ENCODE assay signal across 20 cellular contexts in genomic region chr11:130391692-130392091, GRCh38. TPM values are rescaled to one million over a fixed set of nuclear protein-coding genes. Genes with fewer than 3 reads are reported as not detected.
DNase-seq lines count a peak whose midpoint lies in the region; ATAC-seq and TF ChIP-seq lines count a peak whose summit lies in the region.
"Had no signal": no experiment of that assay in that cellular context is flagged by ENCODE, and none has a peak within 500 bp of the region (broad histone marks: within the 10 kb centered on the region; RNA-seq: fewer than 3 reads in every experiment).

No MANE protein-coding gene starts in this region.

- H3K79me1 ChIP-seq in IMR-90 (ENCODE audit: low read depth in 1 of 2, low read length in 2 of 2), result no peaks in the 10 kb centered on the region

- no peak for DNase-seq in IMR-90
- no peak for DNase-seq in esophagus squamous epithelium (lab: John Stamatoyannopoulos, UW)
- peak; percentile 65 for DNase-seq in mucosa of gallbladder (ENCODE audit: low spot score)
- DNase-seq in stomach, result no peak
- no peak for DNase-seq in COR-L47 (lab: John Stamatoyannopoulos, UW)
- no peak for DNase-seq in brain microvascular endothelial cell
- DNase-seq: CD4-positive, alpha-beta T cell; DMS153; GDM1; H7; KBM-7; NCI-H1092 treated with DMSO at 0.1 percent for 48 hours; NCI-H1436 treated with DMSO at 0.1 percent for 48 hours; NCI-H1930; NCI-H226; NCI-H510A treated with DMSO at 0.1 percent for 48 hours; NCI-H82 had no signal

- H3K4me3 ChIP-seq in IMR-90 (ENCODE audit: insufficient read depth, low read depth, low read length) (no peak overlapping the region), esophagus squamous epithelium (no peak overlapping the region), stomach (no peak overlapping the region), brain microvascular endothelial cell (ENCODE audit: low read depth, low read length) (no peak overlapping the region)
- H3K4me3 ChIP-seq: BLaER1 had no signal

- H2AFZ ChIP-seq in IMR-90 (replicated peaks; ENCODE audit: low read length, poor library complexity), result no peak overlapping the region

- no peak overlapping the region for H3K14ac ChIP-seq in IMR-90 (replicated peaks; ENCODE audit: low read depth, low read length)

- peaks cover 4% of the 10 kb centered on the region; the same call in 1 of the 2 replicates for H3K9me1 ChIP-seq in IMR-90 (ENCODE audit: insufficient read depth, low read length)

- WGBS in IMR-90 (ENCODE audit: extremely low coverage in 2 of 2, insufficient read length in 1 of 2), 2 experiments, result 60% methylated on average over 4 of the region's 8 CpGs; no CpG with 5 or more reads in 1 of the 2 experiments
- 56 to 67% methylated on average over 7 of the region's 8 CpGs for WGBS in esophagus squamous epithelium, 2 donors
- WGBS in stomach, 5 donors, result 64 to 85% (median 79%) methylated on average over 8 of the region's 8 CpGs

- no peaks in the 10 kb centered on the region for H3K36me3 ChIP-seq in IMR-90 (ENCODE audit: control insufficient read depth, insufficient read depth, low read length)
- no peaks in the 10 kb centered on the region for H3K36me3 ChIP-seq in esophagus squamous epithelium
- no peaks in the 10 kb centered on the region for H3K36me3 ChIP-seq in stomach
- no peaks in the 10 kb centered on the region for H3K36me3 ChIP-seq in brain microvascular endothelial cell (replicated peaks)
- H3K36me3 ChIP-seq: BLaER1 had no signal

- in situ Hi-C loops in IMR-90 (cut with MboI; ENCODE audit: low sequenced_read_pairs) (loop anchor here (25.0 kb wide), 1 partner anchor 179 kb away; no protein-coding TSS in a partner anchor), brain microvascular endothelial cell (cut with HindIII; ENCODE audit: low pct_ligation_motif_present, low sequenced_read_pairs) (loop anchor here (25.0 kb wide), 1 partner anchor 179 kb away; no protein-coding TSS in a partner anchor)

- H4K20me1 ChIP-seq in IMR-90 (ENCODE audit: insufficient read depth, low read length), result peaks cover 4% of the 10 kb centered on the region; the same call in 1 of the 2 replicates

- H3K9me3 ChIP-seq in IMR-90 (ENCODE audit: control insufficient read depth, insufficient read depth, low read length) (no peaks in the 10 kb centered on the region), esophagus squamous epithelium (no peaks in the 10 kb centered on the region), stomach (no peaks in the 10 kb centered on the region)
- H3K9me3 ChIP-seq: BLaER1 had no signal

- H4K5ac ChIP-seq in IMR-90 (ENCODE audit: low read depth, low read length), result peak overlapping the region; percentile 8; the same call in 1 of the 2 replicates

- CTCF ChIA-PET in IMR-90 (lab: Yijun Ruan, JAX), result no interaction called here

- H3K27ac ChIP-seq in IMR-90 (ENCODE audit: insufficient read depth, low read length), result no peak overlapping the region
- peak overlapping the region in 3 of 4 donors; percentile 34 to 66 (median 56) for H3K27ac ChIP-seq in esophagus squamous epithelium
- H3K27ac ChIP-seq in stomach, result peak overlapping the region in 2 of 5 donors; percentile 33 to 81
- no peak overlapping the region for H3K27ac ChIP-seq in brain microvascular endothelial cell
- H3K27ac ChIP-seq: BLaER1 had no signal

- H3K9ac ChIP-seq in IMR-90 (ENCODE audit: low read depth, low read length), result no peak overlapping the region
- H3K9ac ChIP-seq: BLaER1 had no signal

- no peak overlapping the region for H2BK5ac ChIP-seq in IMR-90 (ENCODE audit: low read depth, low read length, poor library complexity, severe bottlenecking)

- peak overlapping the region; percentile 26 for H2BK120ac ChIP-seq in IMR-90 (ENCODE audit: low read depth, low read length)

- ATAC-seq in IMR-90 (ENCODE audit: low read depth), result no peak
- no peak for ATAC-seq in HG03045 (IDR thresholded peaks at IDR 0.05; ENCODE audit: unreplicated experiment)
- ATAC-seq: Panc1 had no signal

- no peak overlapping the region for H3K56ac ChIP-seq in IMR-90 (ENCODE audit: extremely low read depth, insufficient read depth, low read length)

- TF ChIP-seq CTCF in IMR-90 (conservative IDR thresholded peaks at IDR 0.05; ENCODE audit: low read depth, low read length) (no peak), esophagus squamous epithelium (IDR thresholded peaks at IDR 0.05) (no peak), stomach (IDR thresholded peaks at IDR 0.05) (no peak), brain microvascular endothelial cell (IDR thresholded peaks at IDR 0.05; ENCODE audit: low read depth, low read length, missing control alignments) (no peak)

- peak overlapping the region; percentile 21; the same call in 1 of the 2 replicates for H4K91ac ChIP-seq in IMR-90 (ENCODE audit: insufficient read depth, low read depth, low read length)

- peaks cover 12% of the 10 kb centered on the region for H3K4me1 ChIP-seq in IMR-90 (ENCODE audit: control insufficient read depth, insufficient read depth, low read length)
- peaks cover 0 to 24% (median 6%) of the 10 kb centered on the region in 3 donors for H3K4me1 ChIP-seq in esophagus squamous epithelium
- peaks cover 0 to 37% (median 28%) of the 10 kb centered on the region in 4 donors for H3K4me1 ChIP-seq in stomach

- H3K27me3 ChIP-seq in IMR-90 (ENCODE audit: control insufficient read depth, insufficient read depth, low read length) (peaks cover 39% of the 10 kb centered on the region), esophagus squamous epithelium (no peaks in the 10 kb centered on the region), stomach (no peaks in the 10 kb centered on the region), brain microvascular endothelial cell (replicated peaks) (peaks cover 42% of the 10 kb centered on the region)

- no peak overlapping the region for H2AK9ac ChIP-seq in IMR-90 (replicated peaks; ENCODE audit: low read depth, low read length, poor library complexity)

- no peak for TF ChIP-seq RAD21 in IMR-90 (IDR thresholded peaks at IDR 0.05; ENCODE audit: low read length)

- TF ChIP-seq EP300 in stomach (IDR thresholded peaks at IDR 0.05), result peak; percentile 53

- H4K8ac ChIP-seq in IMR-90 (ENCODE audit: low read depth in 2 of 2, low read length in 2 of 2), result no peak overlapping the region

- H3K4ac ChIP-seq in IMR-90 (ENCODE audit: low read depth, low read length), result peak overlapping the region; percentile 36; the same call in 1 of the 2 replicates

- H3K4me2 ChIP-seq in IMR-90 (ENCODE audit: low read depth, low read length), result no peak overlapping the region
- H3K4me2 ChIP-seq: BLaER1 had no signal

- H3K23ac ChIP-seq in IMR-90 (ENCODE audit: low read depth, low read length), result no peak overlapping the region

- H2BK20ac ChIP-seq in IMR-90 (ENCODE audit: low read depth, low read length), result peak overlapping the region; percentile 45; the same call in 1 of the 2 replicates

- intact Hi-C loops in IMR-90 (cut with micrococcal nuclease) (no loop called here), esophagus squamous epithelium (cut with DNase I) (no loop called here), stomach (cut with DNase I; ENCODE audit: low total_unique reads) (no loop called here)

- no peak for TF ChIP-seq POLR2A in IMR-90 (IDR thresholded peaks at IDR 0.05; ENCODE audit: low read depth, low read length)
- no peak for TF ChIP-seq POLR2A in esophagus squamous epithelium (IDR thresholded peaks at IDR 0.05)
- no peak for TF ChIP-seq POLR2A in stomach (IDR thresholded peaks at IDR 0.05)

- dilution Hi-C loops in IMR-90 (cut with HindIII; ENCODE audit: low sequenced_read_pairs, unreplicated experiment), result no loop called here

- peak overlapping the region; percentile 74; the same call in 1 of the 2 replicates for H3K18ac ChIP-seq in IMR-90 (ENCODE audit: low read depth, low read length)

- POLR2A ChIA-PET in IMR-90 (lab: Charles Lee; ENCODE audit: unreplicated experiment), result interaction anchor here (0.6 kb wide), 1 partner anchor 381 kb away, joined by 3 read pairs; no protein-coding TSS in a partner anchor

- BruUV-seq in IMR-90 (replicated peaks; lab: Mats Ljungman, UMichigan), result no TSS peak

- H2AK5ac ChIP-seq in IMR-90 (ENCODE audit: low read depth, low read length), result peak overlapping the region; percentile 48

- H2BK15ac ChIP-seq in IMR-90 (ENCODE audit: low read depth, low read length), result peak overlapping the region; percentile 5; the same call in 1 of the 3 replicates

TF ChIP-seq in IMR-90, 13 proteins besides CTCF, POLR2A, EP300 and RAD21 (continues in another document):
- TF ChIP-seq ELK1 (IDR thresholded peaks at IDR 0.05; ENCODE audit: borderline replicate concordance, low read depth, low read length) (no peak), CHD1 (IDR thresholded peaks at IDR 0.05; ENCODE audit: low read depth, low read length) (no peak), CEBPB (IDR thresholded peaks at IDR 0.05; ENCODE audit: low read depth, low read length) (no peak), SMC3 (IDR thresholded peaks at IDR 0.05; ENCODE audit: low read depth, low read length) (no peak), RCOR1 (IDR thresholded peaks at IDR 0.05; ENCODE audit: insufficient replicate concordance, low read length) (no peak), FOS (IDR thresholded peaks at IDR 0.05; ENCODE audit: low read depth, low read length) (no peak), BHLHE40 (IDR thresholded peaks at IDR 0.05; ENCODE audit: low read depth, low read length) (no peak)

RNA-seq across cellular contexts. Expression of gene ADAMTS8, which starts 36.7 kb away (rescaled TPM):
- total RNA-seq in IMR-90 (2012; rRNA removed) (under 0.01 TPM in 2 replicates), esophagus squamous epithelium (1 to 10 TPM in 3 of 4 donors, under 1 TPM in 1; 0.83 to 8.8 (median 1.8) TPM), mucosa of gallbladder (14.1 TPM), stomach (10 to 100 TPM in 2 of 5 donors, 1 to 10 TPM in 2, under 1 TPM in 1; 0.58 to 24.1 (median 4.6) TPM)
- polyA plus RNA-seq in IMR-90 (2012; rRNA removed) (0.39 and 0.60 TPM in 2 replicates), stomach (10 to 100 TPM in 1 of 3 donors, 1 to 10 TPM in 2; 3.5 to 11.9 (median 4.9) TPM)
- 0.30 and 1.3 TPM in 2 replicates for polyA plus RNA-seq in IMR-90 (2012; cell fraction: cytosol; rRNA removed)
- 0.39 and 0.83 TPM in 2 replicates for polyA plus RNA-seq in IMR-90 (2012; cell fraction: nucleus; rRNA removed; ENCODE audit: low replicate concordance)
- total RNA-seq: CD4-positive, alpha-beta T cell had no signal

RNA-seq across cellular contexts. Expression of gene ADAMTS15, which starts 56.8 kb away (rescaled TPM):
- 3.0 and 3.1 TPM in 2 replicates for total RNA-seq in IMR-90 (2012; rRNA removed)
- 4.7 and 5.0 TPM in 2 replicates for polyA plus RNA-seq in IMR-90 (2012; rRNA removed)
- 3.3 and 6.1 TPM in 2 replicates for polyA plus RNA-seq in IMR-90 (2012; cell fraction: cytosol; rRNA removed)
- polyA plus RNA-seq in IMR-90 (2012; cell fraction: nucleus; rRNA removed; ENCODE audit: low replicate concordance), result 9.5 and 11.7 TPM in 2 replicates
- total RNA-seq in esophagus squamous epithelium, result 1 to 10 TPM in 3 of 4 donors, under 1 TPM in 1; 0.11 to 5.7 (median 2.1) TPM
- 3.2 TPM for total RNA-seq in mucosa of gallbladder
- total RNA-seq in stomach, result 10 to 100 TPM in 2 of 5 donors, 1 to 10 TPM in 3; 1.4 to 23.5 (median 2.2) TPM
- 1 to 10 TPM; 2.0 to 4.3 (median 2.5) TPM for polyA plus RNA-seq in stomach

Comparison
In these comparisons a context has a peak if more than half of its experiments do, and no peak if none do; other contexts are left out.
1. H3K27ac ChIP-seq: peak in esophagus squamous epithelium (3 of 4); none in IMR-90 (single experiment) and brain microvascular endothelial cell (single experiment).